ENCODE assay signal across 14 cellular contexts in the genomic region with DNA sequence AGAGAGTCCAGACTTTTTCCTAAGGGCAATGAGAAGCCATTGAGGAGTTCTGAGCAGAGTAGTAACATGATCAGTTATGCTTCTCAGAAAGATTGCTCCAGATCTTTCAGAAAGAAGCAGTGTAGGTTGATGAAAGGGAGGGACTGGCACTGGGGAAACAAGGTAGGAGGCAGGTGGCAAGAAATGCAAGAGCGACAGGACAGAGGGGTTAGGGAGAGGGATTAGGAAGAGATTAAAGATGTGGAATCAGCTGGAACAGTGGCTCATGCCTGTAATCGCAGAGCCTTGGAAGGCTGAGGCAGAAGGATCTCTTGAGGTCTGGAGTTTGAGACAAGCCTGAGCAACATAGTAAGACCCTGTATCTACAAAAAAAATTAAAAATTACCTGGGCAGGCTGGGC. TPM values are rescaled to one million over a fixed set of nuclear protein-coding genes. Genes with fewer than 3 reads are reported as not detected.
DNase-seq lines count a peak whose midpoint lies in the region; ATAC-seq and TF ChIP-seq lines count a peak whose summit lies in the region.
"Had no signal": no experiment of that assay in that cellular context is flagged by ENCODE, and none has a peak within 500 bp of the region (broad histone marks: within the 10 kb centered on the region; RNA-seq: fewer than 3 reads in every experiment).

No MANE protein-coding gene starts in this region.

- no peak for ATAC-seq in T-helper 17 cell
- no peak for ATAC-seq in esophagus mucosa

- H3K79me2 ChIP-seq in osteoblast (ENCODE audit: insufficient read depth, low read length) = peaks cover 36% of the 10 kb centered on the region

- H3K27ac ChIP-seq in dorsolateral prefrontal cortex (no peak overlapping the region), osteoblast (ENCODE audit: low read depth, low read length) (no peak overlapping the region)
- H3K27ac ChIP-seq: BLaER1 treated with 17β-estradiol and CSF1 and Interleukin-3, amounts not matched to agents 10 nM and 100 nM had no signal

- H3K4me3 Mint-ChIP-seq in T-helper 1 cell treated with Interleukin-12 subunit alpha and Interleukin-12 subunit beta and Interleukin-4 antibody, amounts not matched to agents 30 μg/mL and 1 μg/mL, for 36 hours = peak overlapping the region; percentile 18
- H3K4me3 Mint-ChIP-seq in T-helper 17 cell (no peak overlapping the region), neural crest cell (peak overlapping the region; percentile 52)

- no peaks in the 10 kb centered on the region for H3K9me3 Mint-ChIP-seq in T-helper 1 cell treated with Interleukin-12 subunit alpha and Interleukin-12 subunit beta and Interleukin-4 antibody, amounts not matched to agents 30 μg/mL and 1 μg/mL, for 36 hours
- H3K9me3 Mint-ChIP-seq in neural crest cell = no peaks in the 10 kb centered on the region

- intact Hi-C loops in dorsolateral prefrontal cortex (cut with DNase I) = no loop called here

- peaks cover 30% of the 10 kb centered on the region for H3K36me3 Mint-ChIP-seq in T-helper 1 cell treated with Interleukin-12 subunit alpha and Interleukin-12 subunit beta and Interleukin-4 antibody, amounts not matched to agents 30 μg/mL and 1 μg/mL, for 36 hours (ENCODE audit: low read depth)
- H3K36me3 Mint-ChIP-seq in T-helper 17 cell (ENCODE audit: low read depth) (peaks cover 4% of the 10 kb centered on the region), neural crest cell (ENCODE audit: low read depth) (peaks cover 19% of the 10 kb centered on the region)

- no peak overlapping the region for H2AFZ ChIP-seq in osteoblast (ENCODE audit: low read length)

- no peak for TF ChIP-seq CTCF in neural crest cell (conservative IDR thresholded peaks at IDR 0.05)
- TF ChIP-seq CTCF in dorsolateral prefrontal cortex (IDR thresholded peaks at IDR 0.05 in 54 of 56, conservative IDR thresholded peaks at IDR 0.05 in 2 of 56; ENCODE audit: low read depth in 1 of 56, partially characterized antibody in 56 of 56) = no peak
- TF ChIP-seq CTCF in osteoblast (IDR thresholded peaks at IDR 0.05; ENCODE audit: extremely low read depth, low read depth, low read length) = no peak

- no peaks in the 10 kb centered on the region for H3K27me3 ChIP-seq in dorsolateral prefrontal cortex
- no peaks in the 10 kb centered on the region for H3K27me3 ChIP-seq in osteoblast (ENCODE audit: insufficient read depth, low read length)
- H3K27me3 ChIP-seq: BLaER1 treated with 17β-estradiol and CSF1 and Interleukin-3, amounts not matched to agents 10 nM and 100 nM had no signal

- H3K27me3 Mint-ChIP-seq in T-helper 1 cell treated with Interleukin-12 subunit alpha and Interleukin-12 subunit beta and Interleukin-4 antibody, amounts not matched to agents 30 μg/mL and 1 μg/mL, for 36 hours (ENCODE audit: low read depth) = no peaks in the 10 kb centered on the region
- H3K27me3 Mint-ChIP-seq in T-helper 17 cell = no peaks in the 10 kb centered on the region
- H3K27me3 Mint-ChIP-seq in neural crest cell (ENCODE audit: low read depth) = peaks cover 2% of the 10 kb centered on the region

- H3K9me3 ChIP-seq in T-helper 17 cell (ENCODE audit: control insufficient read depth, low read length, poor library complexity, severe bottlenecking) (no peaks in the 10 kb centered on the region), osteoblast (ENCODE audit: low read depth, low read length) (no peaks in the 10 kb centered on the region)
- H3K9me3 ChIP-seq: BLaER1 treated with 17β-estradiol and CSF1 and Interleukin-3, amounts not matched to agents 10 nM and 100 nM had no signal

- H3K4me3 ChIP-seq in dorsolateral prefrontal cortex (no peak overlapping the region), osteoblast (ENCODE audit: insufficient read depth, low read length) (no peak overlapping the region)
- H3K4me3 ChIP-seq: BLaER1 treated with 17β-estradiol and CSF1 and Interleukin-3, amounts not matched to agents 10 nM and 100 nM had no signal

- H4K20me1 ChIP-seq in osteoblast (ENCODE audit: insufficient read depth, low read length) = peaks cover 3% of the 10 kb centered on the region

- peaks cover 69% of the 10 kb centered on the region for H3K36me3 ChIP-seq in osteoblast (ENCODE audit: insufficient read depth, low read length)

- no peak overlapping the region for H3K4me2 ChIP-seq in osteoblast (ENCODE audit: insufficient read depth, low read length)

- no peak overlapping the region for H3K27ac Mint-ChIP-seq in T-helper 1 cell treated with Interleukin-12 subunit alpha and Interleukin-12 subunit beta and Interleukin-4 antibody, amounts not matched to agents 30 μg/mL and 1 μg/mL, for 36 hours
- H3K27ac Mint-ChIP-seq in T-helper 17 cell = peak overlapping the region; percentile 57
- H3K27ac Mint-ChIP-seq in neural crest cell (ENCODE audit: unreplicated experiment) = no peak overlapping the region

- DNase-seq in T-helper 1 cell = no peak
- peak; percentile 51 for DNase-seq in D341Med (ENCODE audit: low spot score)
- DNase-seq in T-helper 17 cell = no peak
- no peak for DNase-seq in neural crest cell (ENCODE audit: low read depth, low spot score)
- no peak for DNase-seq in dorsolateral prefrontal cortex
- DNase-seq in osteoblast (ENCODE audit: insufficient read length, low spot score, missing footprints) = no peak
- DNase-seq: GOT3, KBM-7, NCI-H1436, NCI-H2029, NCI-H2171 treated with DMSO at 0.1 percent for 48 hours had no signal

- peaks cover 11% of the 10 kb centered on the region for H3K4me1 ChIP-seq in osteoblast (ENCODE audit: insufficient read depth, low read length)

- H3K4me1 Mint-ChIP-seq in T-helper 1 cell treated with Interleukin-12 subunit alpha and Interleukin-12 subunit beta and Interleukin-4 antibody, amounts not matched to agents 30 μg/mL and 1 μg/mL, for 36 hours (ENCODE audit: low read depth) = peaks cover 25% of the 10 kb centered on the region
- H3K4me1 Mint-ChIP-seq in T-helper 17 cell = peaks cover 19% of the 10 kb centered on the region
- H3K4me1 Mint-ChIP-seq in neural crest cell = peaks cover 26% of the 10 kb centered on the region

RNA-seq across cellular contexts. Expression of a gene that starts 3.4 kb away (rescaled TPM):
- under 1 TPM; 0.65 to 0.87 TPM for total RNA-seq in T-helper 17 cell
- 67.9 and 71.7 TPM in 2 replicates for total RNA-seq in neural crest cell
- total RNA-seq in dorsolateral prefrontal cortex = 1 to 10 TPM in 109 of 120 experiments, under 1 TPM in 11; 0.58 to 4.1 (median 1.9) TPM
- 4.0 and 5.0 TPM in 2 replicates for total RNA-seq in osteoblast
- 13.9 TPM for total RNA-seq in esophagus mucosa

RNA-seq across cellular contexts. Expression of a gene that starts 4.3 kb away (rescaled TPM):
- total RNA-seq in T-helper 17 cell (10 to 100 TPM; 65.7 to 76.1 TPM), neural crest cell (172 and 173 TPM in 2 replicates), dorsolateral prefrontal cortex (100 to 1,000 TPM in 113 of 120 experiments, 10 to 100 TPM in 7; 77.3 to 191 (median 146) TPM), osteoblast (65.7 and 77.1 TPM in 2 replicates), esophagus mucosa (91.1 TPM)

RNA-seq across cellular contexts. Expression of a gene that starts 7.0 kb away (rescaled TPM):
- under 1 TPM; 0.26 to 0.45 TPM for total RNA-seq in T-helper 17 cell
- 21.2 and 22.2 TPM in 2 replicates for total RNA-seq in neural crest cell
- total RNA-seq in dorsolateral prefrontal cortex = 10 to 100 TPM in 110 of 120 experiments, 1 to 10 TPM in 10; 6.0 to 46.0 (median 17.9) TPM
- total RNA-seq in osteoblast = 1.4 and 2.7 TPM in 2 replicates
- total RNA-seq in esophagus mucosa = not detected

RNA-seq across cellular contexts. Expression of a gene that starts 19.5 kb away (rescaled TPM):
- 1 to 10 TPM in 1 of 2 donors, under 1 TPM in 1; 0.97 to 1.3 TPM for total RNA-seq in T-helper 17 cell
- 47.4 and 52.7 TPM in 2 replicates for total RNA-seq in neural crest cell
- 10 to 100 TPM; 14.2 to 61.4 (median 29.3) TPM for total RNA-seq in dorsolateral prefrontal cortex
- total RNA-seq in osteoblast = 108 and 130 TPM in 2 replicates
- 1.7 TPM for total RNA-seq in esophagus mucosa

RNA-seq across cellular contexts. Expression of a gene that starts 19.7 kb away (rescaled TPM):
- total RNA-seq in T-helper 17 cell (100 to 1,000 TPM; 140 to 144 TPM), neural crest cell (685 and 713 TPM in 2 replicates), dorsolateral prefrontal cortex (100 to 1,000 TPM; 261 to 851 (median 575) TPM), osteoblast (385 and 553 TPM in 2 replicates), esophagus mucosa (629 TPM)
